In the genomic region with DNA sequence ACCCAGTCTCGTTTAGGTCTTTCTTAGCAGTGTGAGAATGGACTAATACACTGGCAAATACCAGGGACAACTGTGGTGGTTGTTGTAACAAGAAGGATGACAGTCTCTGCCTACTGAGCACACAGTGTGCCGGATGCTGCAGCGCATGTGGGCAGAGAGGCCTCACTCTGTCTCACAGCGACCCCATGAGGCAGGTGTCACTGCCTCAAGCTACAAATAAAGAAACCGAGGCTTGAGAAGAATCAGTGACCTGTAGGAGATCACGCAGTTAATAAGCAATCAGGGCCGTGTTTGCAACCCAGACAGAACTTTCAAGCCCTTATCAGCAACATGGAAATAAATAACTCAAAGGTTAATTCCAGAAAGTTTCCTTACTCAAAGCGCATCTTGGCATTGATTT, we compare ENCODE assay signal across 8 cellular contexts. TPM values are rescaled to one million over a fixed set of nuclear protein-coding genes. Genes with fewer than 3 reads are reported as not detected.
DNase-seq lines count a peak whose midpoint lies in the region; ATAC-seq and TF ChIP-seq lines count a peak whose summit lies in the region.

No MANE protein-coding gene starts in this region.

- no peak overlapping the region for H3K9ac ChIP-seq in Karpas-422 (ENCODE audit: low read length)

- H3K27me3 ChIP-seq in Karpas-422 (ENCODE audit: low read length) (no peaks in the 10 kb centered on the region), tibial nerve (no peaks in the 10 kb centered on the region)

- WGBS in tibial nerve, 2 donors = 58 to 62% methylated on average over 8 of the region's 8 CpGs

- TF ChIP-seq POLR2A in tibial nerve (IDR thresholded peaks at IDR 0.05) = no peak

- H3K4me1 ChIP-seq in Karpas-422 (ENCODE audit: low read length) = peaks cover 4% of the 10 kb centered on the region
- H3K4me1 ChIP-seq in tibial nerve = peaks cover 0 to 15% (median 3%) of the 10 kb centered on the region in 4 donors

- H3K9me3 ChIP-seq in Karpas-422 (ENCODE audit: low read length) (no peaks in the 10 kb centered on the region), tibial nerve (no peaks in the 10 kb centered on the region)

- no peaks in the 10 kb centered on the region for H3K36me3 ChIP-seq in Karpas-422 (ENCODE audit: insufficient read depth, low read length)
- no peaks in the 10 kb centered on the region for H3K36me3 ChIP-seq in tibial nerve

- H3K27ac ChIP-seq in Karpas-422 (ENCODE audit: low read length) = no peak overlapping the region
- H3K27ac ChIP-seq in tibial nerve = no peak overlapping the region

- H3K4me2 ChIP-seq in Karpas-422 (ENCODE audit: low read depth, low read length, poor library complexity, severe bottlenecking) = no peak overlapping the region

- H4K20me1 ChIP-seq in Karpas-422 (ENCODE audit: insufficient read depth, low read depth, low read length) = no peaks in the 10 kb centered on the region

- no peak overlapping the region for H2AFZ ChIP-seq in Karpas-422 (ENCODE audit: low read length)

- in situ Hi-C loops in astrocyte of the cerebellum (cut with HindIII; ENCODE audit: low sequenced_read_pairs) = no loop called here

- TF ChIP-seq EP300 in tibial nerve (IDR thresholded peaks at IDR 0.05) = no peak

- TF ChIP-seq CTCF in astrocyte of the cerebellum (IDR thresholded peaks at IDR 0.05; ENCODE audit: low read depth, low read length, missing control alignments) = peak; percentile 45
- peak; percentile 40 to 57 (median 44) for TF ChIP-seq CTCF in tibial nerve (IDR thresholded peaks at IDR 0.05)

- DNase-seq in D341Med (ENCODE audit: low spot score) (peak; percentile 50), Karpas-422 (peak; percentile 74), astrocyte of the cerebellum (ENCODE audit: low read depth) (no peak), iPS-NIHi7 (ENCODE audit: extremely low spot score) (peak; percentile 82), tibial nerve (ENCODE audit: low spot score in 2 of 2) (peak in 1 of 2 donors; percentile 48), NCI-H2029 (lab: John Stamatoyannopoulos, UW) (no peak), 8988T (no peak)

- no peaks in the 10 kb centered on the region for H3K9me2 ChIP-seq in Karpas-422 (replicated peaks; ENCODE audit: insufficient read depth, low read length)

- H3K4me3 ChIP-seq in Karpas-422 (ENCODE audit: low read length) = no peak overlapping the region
- no peak overlapping the region for H3K4me3 ChIP-seq in astrocyte of the cerebellum (ENCODE audit: low read depth, low read length)
- no peak overlapping the region for H3K4me3 ChIP-seq in tibial nerve

- H3K79me2 ChIP-seq in Karpas-422 (ENCODE audit: low read length) = no peaks in the 10 kb centered on the region

- ATAC-seq in HG02623 (IDR thresholded peaks at IDR 0.05; ENCODE audit: unreplicated experiment) = no peak

RNA-seq across cellular contexts. Expression of a gene that starts 40.5 kb away (rescaled TPM):
- not detected in 2 replicates for total RNA-seq in Karpas-422 (2014; rRNA removed; shearing (Covaris generic); ENCODE audit: low replicate concordance)
- total RNA-seq in tibial nerve = 100 to 1,000 TPM; 317 to 697 (median 547) TPM

Comparison
In these comparisons a context has a peak if more than half of its experiments do, and no peak if none do; other contexts are left out.
1. DNase-seq: peak in D341Med (single experiment), Karpas-422 (single experiment) and iPS-NIHi7 (single experiment); none in astrocyte of the cerebellum (single experiment), NCI-H2029 (single experiment) and 8988T (single experiment).
2. RNA of a gene that starts 40.5 kb away (total RNA-seq): 317 to 697 TPM in tibial nerve; not detected in Karpas-422; every median in the first group is over 100 times any median in the second.